Comparison of ENCODE assay signal across 9 cellular contexts in genomic region chr14:49977126-49977841, GRCh38.
DNase-seq lines count a peak whose midpoint lies in the region; ATAC-seq and FAIRE-seq lines count a peak whose summit lies in the region.
"Had no signal": no experiment of that assay in that cellular context is flagged by ENCODE, and none has a peak within 500 bp of the region (broad histone marks: within the 10 kb centered on the region; RNA-seq: fewer than 3 reads in every experiment).

No MANE protein-coding gene starts in this region.

- DNase-seq in CD8-positive, alpha-beta memory T cell, result peak in 2 of 5 donors; percentile 27 to 55
- DNase-seq in Jurkat, Clone E6-1 (ENCODE audit: low read depth, low spot score), result peak; percentile 48
- DNase-seq in activated T-helper 1 cell treated with anti-CD3 and anti-CD28 coated beads, Interleukin-12 subunit alpha, Interleukin-12 subunit beta, Interleukin-2, Interleukin-4 antibody, amounts not matched to agents 30 ng/mL and 10 ng/mL and 1 ng/mL, durations not matched to agents 14 hours and 24 hours and 36 hours (ENCODE audit: low spot score), result no peak
- peak; percentile 35 to 60 for DNase-seq in stimulated activated CD4-positive, alpha-beta T cell treated with anti-CD3 and anti-CD28 coated beads, Interleukin-4, amount 100 ng/mL, for 4 hours
- DNase-seq in RCC 7860 (ENCODE audit: low spot score) (no peak), GOT3 (lab: John Stamatoyannopoulos, UW) (no peak), HUDEP-2 (lab: John Stamatoyannopoulos, UW; ENCODE audit: unreplicated experiment in 76 of 76) (no peak)

- H3K9me3 Mint-ChIP-seq in CD8-positive, alpha-beta memory T cell, result no peaks in the 10 kb centered on the region
- no peaks in the 10 kb centered on the region for H3K9me3 Mint-ChIP-seq in activated T-helper 1 cell treated with anti-CD3 and anti-CD28 coated beads, Interleukin-12 subunit alpha, Interleukin-12 subunit beta, Interleukin-2, Interleukin-4 antibody, amounts not matched to agents 30 ng/mL and 10 ng/mL and 1 ng/mL, durations not matched to agents 14 hours and 24 hours and 36 hours
- H3K9me3 Mint-ChIP-seq: nephron had no signal

- CTCF ChIA-PET in CD8-positive, alpha-beta memory T cell (lab: Charles Lee), result interaction anchor here (0.9 to 2.9 kb wide), 9 partner anchors 20 to 210 kb away, joined by 3 to 10 read pairs (median 4); partner anchors contain the start of gene KLHDC2

- intact Hi-C loops in activated T-helper 1 cell treated with anti-CD3 and anti-CD28 coated beads, Interleukin-12 subunit alpha, Interleukin-12 subunit beta, Interleukin-2, Interleukin-4 antibody, amounts not matched to agents 30 ng/mL and 10 ng/mL and 1 ng/mL, durations not matched to agents 14 hours and 24 hours and 36 hours (cut with micrococcal nuclease), result no loop called here

- H3K4me1 ChIP-seq in CD8-positive, alpha-beta memory T cell (ENCODE audit: insufficient read depth, low read length), result peaks cover 79% of the 10 kb centered on the region

- POLR2A ChIA-PET in CD8-positive, alpha-beta memory T cell (lab: Charles Lee), result interaction anchor here (0.7 to 1.9 kb wide), 6 partner anchors 24 to 85 kb away, joined by 3 to 7 read pairs (median 4); partner anchors contain the start of gene ARF6

- H3K4me3 Mint-ChIP-seq in CD8-positive, alpha-beta memory T cell, result peak overlapping the region; percentile 15 to 72 (median 38)
- peak overlapping the region; percentile 69 for H3K4me3 Mint-ChIP-seq in activated T-helper 1 cell treated with anti-CD3 and anti-CD28 coated beads, Interleukin-12 subunit alpha, Interleukin-12 subunit beta, Interleukin-2, Interleukin-4 antibody, amounts not matched to agents 30 ng/mL and 10 ng/mL and 1 ng/mL, durations not matched to agents 14 hours and 24 hours and 36 hours
- H3K4me3 Mint-ChIP-seq: nephron had no signal

- H3K27me3 Mint-ChIP-seq in CD8-positive, alpha-beta memory T cell, result peaks cover 0 to 1% of the 10 kb centered on the region in 2 donors
- H3K27me3 Mint-ChIP-seq in activated T-helper 1 cell treated with anti-CD3 and anti-CD28 coated beads, Interleukin-12 subunit alpha, Interleukin-12 subunit beta, Interleukin-2, Interleukin-4 antibody, amounts not matched to agents 30 ng/mL and 10 ng/mL and 1 ng/mL, durations not matched to agents 14 hours and 24 hours and 36 hours (ENCODE audit: insufficient read depth), result no peaks in the 10 kb centered on the region

- H3K27ac ChIP-seq in CD8-positive, alpha-beta memory T cell (ENCODE audit: low read depth, low read length), result no peak overlapping the region

- H3K4me3 ChIP-seq in CD8-positive, alpha-beta memory T cell (ENCODE audit: low read length), result peak overlapping the region; percentile 52
- H3K4me3 ChIP-seq in Jurkat, Clone E6-1 (ENCODE audit: low read length), result no peak overlapping the region

- no peaks in the 10 kb centered on the region for H3K36me3 ChIP-seq in CD8-positive, alpha-beta memory T cell (ENCODE audit: insufficient read depth, low read length)

- no peaks in the 10 kb centered on the region for H3K27me3 ChIP-seq in CD8-positive, alpha-beta memory T cell (ENCODE audit: insufficient read depth, low read length, poor library complexity, severe bottlenecking)

- no peaks in the 10 kb centered on the region for H3K9me3 ChIP-seq in CD8-positive, alpha-beta memory T cell (ENCODE audit: low read length)

- no peaks in the 10 kb centered on the region for H3K36me3 Mint-ChIP-seq in CD8-positive, alpha-beta memory T cell
- peaks cover 18% of the 10 kb centered on the region for H3K36me3 Mint-ChIP-seq in activated T-helper 1 cell treated with anti-CD3 and anti-CD28 coated beads, Interleukin-12 subunit alpha, Interleukin-12 subunit beta, Interleukin-2, Interleukin-4 antibody, amounts not matched to agents 30 ng/mL and 10 ng/mL and 1 ng/mL, durations not matched to agents 14 hours and 24 hours and 36 hours (ENCODE audit: low read depth)

- no peak for FAIRE-seq in RCC 7860 (lab: Jason Lieb, UNC)

- peak overlapping the region; percentile 68 to 95 (median 89) for H3K27ac Mint-ChIP-seq in CD8-positive, alpha-beta memory T cell
- H3K27ac Mint-ChIP-seq in activated T-helper 1 cell treated with anti-CD3 and anti-CD28 coated beads, Interleukin-12 subunit alpha, Interleukin-12 subunit beta, Interleukin-2, Interleukin-4 antibody, amounts not matched to agents 30 ng/mL and 10 ng/mL and 1 ng/mL, durations not matched to agents 14 hours and 24 hours and 36 hours, result peak overlapping the region; percentile 94

- peaks cover 67 to 97% (median 83%) of the 10 kb centered on the region in 3 donors for H3K4me1 Mint-ChIP-seq in CD8-positive, alpha-beta memory T cell
- peaks cover 79% of the 10 kb centered on the region for H3K4me1 Mint-ChIP-seq in activated T-helper 1 cell treated with anti-CD3 and anti-CD28 coated beads, Interleukin-12 subunit alpha, Interleukin-12 subunit beta, Interleukin-2, Interleukin-4 antibody, amounts not matched to agents 30 ng/mL and 10 ng/mL and 1 ng/mL, durations not matched to agents 14 hours and 24 hours and 36 hours (ENCODE audit: low read depth)

- ATAC-seq in GM21447 (IDR thresholded peaks at IDR 0.05; ENCODE audit: unreplicated experiment), result peak; percentile 81

Comparison
In these comparisons a context has a peak if more than half of its experiments do, and no peak if none do; other contexts are left out.
1. DNase-seq: peak in Jurkat, Clone E6-1 (single experiment) and stimulated activated CD4-positive, alpha-beta T cell treated with anti-CD3 and anti-CD28 coated beads, Interleukin-4, amount 100 ng/mL, for 4 hours (2 of 2); none in activated T-helper 1 cell treated with anti-CD3 and anti-CD28 coated beads, Interleukin-12 subunit alpha, Interleukin-12 subunit beta, Interleukin-2, Interleukin-4 antibody, amounts not matched to agents 30 ng/mL and 10 ng/mL and 1 ng/mL, durations not matched to agents 14 hours and 24 hours and 36 hours (single experiment), RCC 7860 (single experiment), GOT3 (single experiment) and HUDEP-2 (0 of 76).